8 cellular contexts compared by ENCODE assay signal in genomic region chr11:46936138-46937110, GRCh38. TPM values are rescaled to one million over a fixed set of nuclear protein-coding genes. Genes with fewer than 3 reads are reported as not detected.
DNase-seq lines count a peak whose midpoint lies in the region; ATAC-seq and TF ChIP-seq lines count a peak whose summit lies in the region.

A gene with protein sequence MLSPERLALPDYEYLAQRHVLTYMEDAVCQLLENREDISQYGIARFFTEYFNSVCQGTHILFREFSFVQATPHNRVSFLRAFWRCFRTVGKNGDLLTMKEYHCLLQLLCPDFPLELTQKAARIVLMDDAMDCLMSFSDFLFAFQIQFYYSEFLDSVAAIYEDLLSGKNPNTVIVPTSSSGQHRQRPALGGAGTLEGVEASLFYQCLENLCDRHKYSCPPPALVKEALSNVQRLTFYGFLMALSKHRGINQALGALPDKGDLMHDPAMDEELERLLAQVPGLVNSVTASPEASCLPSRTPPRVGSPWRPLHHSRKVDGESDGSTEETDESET (plus strand): TSS chr11:46936761. CDS start chr11:46936806, 45 bp downstream.

- WGBS in spleen, 5 donors: 22 to 25% (median 23%) methylated on average over 36 to 41 of the region's 41 CpGs

- peaks cover 0 to 5% (median 0%) of the 10 kb centered on the region in 7 donors for H3K27me3 ChIP-seq in spleen (replicated peaks in 1 of 7)

- POLR2A ChIA-PET in AG04449 (lab: Yijun Ruan, JAX): interaction anchor here (1.0 kb wide), 1 partner anchor 20 kb away, joined by 5 read pairs; no protein-coding TSS in a partner anchor

- DNase-seq in AG04449 (ENCODE audit: low read depth, low spot score): peak; percentile 38
- DNase-seq in NCI-H345 (lab: John Stamatoyannopoulos, UW): peak; percentile 95
- DNase-seq in activated CD4-positive, CD25-positive, alpha-beta regulatory T cell treated with anti-CD3 and anti-CD28 coated beads, Interleukin-2, amount 50 U/mL, for 16 hours (ENCODE audit: low read depth, low spot score): peak; percentile 86
- DNase-seq in central memory CD4-positive, alpha-beta T cell: peak; percentile 84
- DNase-seq in inferior parietal cortex (ENCODE audit: extremely low spot score): peak; percentile 91
- peak; percentile 97 for DNase-seq in spleen

- peaks cover 0 to 5% (median 0%) of the 10 kb centered on the region in 6 donors for H3K36me3 ChIP-seq in spleen

- H3K4me3 ChIP-seq in AG04449 (ENCODE audit: low read depth, low read length): peak within 1 kb of the TSS; percentile 85
- H3K4me3 ChIP-seq in spleen: peak within 1 kb of the TSS; percentile 58 to 92 (median 68)

- peak within 1 kb of the TSS in 6 of 8 donors; percentile 17 to 62 (median 57) for H3K27ac ChIP-seq in spleen

- ATAC-seq in GM18907 (IDR thresholded peaks at IDR 0.05; ENCODE audit: unreplicated experiment) (peak; percentile 92), HG03196 (IDR thresholded peaks at IDR 0.05; ENCODE audit: unreplicated experiment) (peak; percentile 89)

- peaks cover 5 to 19% (median 16%) of the 10 kb centered on the region in 6 donors for H3K4me1 ChIP-seq in spleen

- CTCF ChIA-PET in AG04449 (lab: Yijun Ruan, JAX): interaction anchor here (0.8 to 1.8 kb wide), 5 partner anchors 14 to 226 kb away, joined by 3 to 7 read pairs (median 4); partner anchors contain the start of gene LRP4

- no peaks in the 10 kb centered on the region for H3K9me3 ChIP-seq in spleen

- intact Hi-C loops in spleen (cut with DNase I; ENCODE audit: low total_unique reads): no loop called here

- TF ChIP-seq CTCF in AG04449 (IDR thresholded peaks at IDR 0.05; ENCODE audit: insufficient read depth, low read length, missing control alignments) (no peak), spleen (IDR thresholded peaks at IDR 0.05 in 8 of 11, conservative IDR thresholded peaks at IDR 0.05 in 3 of 11) (no peak)

- TF ChIP-seq POLR2A in spleen (IDR thresholded peaks at IDR 0.05): no peak

RNA-seq across cellular contexts. Expression of the gene that starts here (rescaled TPM):
- total RNA-seq in spleen: 10 to 100 TPM; 10.9 to 23.0 (median 16.2) TPM
- polyA plus RNA-seq in spleen: 10 to 100 TPM in 1 of 3 donors, 1 to 10 TPM in 2; 8.6 to 10.8 (median 9.8) TPM

Comparison
In these comparisons a context has a peak if more than half of its experiments do, and no peak if none do; other contexts are left out.
1. Peak in every context shown above with its lines: DNase-seq, ATAC-seq, H3K4me3 ChIP-seq and H3K27ac ChIP-seq.
2. DNase-seq: peak in every context shown above with its lines; median percentile 97 in spleen; 95 in NCI-H345; 91 in inferior parietal cortex; 86 in activated CD4-positive, CD25-positive, alpha-beta regulatory T cell treated with anti-CD3 and anti-CD28 coated beads, Interleukin-2, amount 50 U/mL, for 16 hours; 84 in central memory CD4-positive, alpha-beta T cell; 38 in AG04449.